9 cellular contexts compared by ENCODE assay signal in genomic region chr2:73290049-73290839, GRCh38. TPM values are rescaled to one million over a fixed set of nuclear protein-coding genes. Genes with fewer than 3 reads are reported as not detected.
DNase-seq lines count a peak whose midpoint lies in the region; ATAC-seq and TF ChIP-seq lines count a peak whose summit lies in the region.
"Had no signal": no experiment of that assay in that cellular context is flagged by ENCODE, and none has a peak within 500 bp of the region (broad histone marks: within the 10 kb centered on the region; RNA-seq: fewer than 3 reads in every experiment).

No MANE protein-coding gene starts in this region.

- no peak for ATAC-seq in CD4-positive, CD25-positive, alpha-beta regulatory T cell (ENCODE audit: low read depth in 2 of 2)
- ATAC-seq in GM19351 (IDR thresholded peaks at IDR 0.05; ENCODE audit: unreplicated experiment) = peak; percentile 28
- no peak for ATAC-seq in activated CD8-positive, alpha-beta T cell treated with anti-CD3 and anti-CD28 coated beads, Interleukin-2, amount 10 ng/mL, durations not matched to agents 7 days and 5 days

- H3K27me3 ChIP-seq in CD4-positive, CD25-positive, alpha-beta regulatory T cell (ENCODE audit: control insufficient read depth, insufficient read depth, low read length) = peaks cover 24% of the 10 kb centered on the region
- peaks cover 35 to 94% (median 58%) of the 10 kb centered on the region in 3 donors for H3K27me3 ChIP-seq in sigmoid colon

- DNase-seq in CD4-positive, CD25-positive, alpha-beta regulatory T cell = peak in 2 of 3 donors; percentile 48 to 71
- peak; percentile 28 for DNase-seq in NCI-H510A (lab: John Stamatoyannopoulos, UW)
- peak; percentile 76 for DNase-seq in activated CD8-positive, alpha-beta T cell treated with anti-CD3 and anti-CD28 coated beads, Interleukin-2, amount 10 ng/mL, durations not matched to agents 7 days and 5 days
- DNase-seq in germinal center (ENCODE audit: low spot score) = peak; percentile 51
- peak; percentile 47 for DNase-seq in stimulated activated CD4-positive, alpha-beta T cell treated with anti-CD3 and anti-CD28 coated beads, Interleukin-4, amount 100 ng/mL, for 1 hour
- DNase-seq in HPDE6-E6E7 (ENCODE audit: extremely low spot score) = no peak
- DNase-seq in sigmoid colon = no peak

- POLR2A ChIA-PET in activated CD8-positive, alpha-beta T cell treated with anti-CD3 and anti-CD28 coated beads, Interleukin-2, amount 10 ng/mL, durations not matched to agents 7 days and 5 days (lab: Charles Lee) = interaction anchor here (0.9 to 1.8 kb wide), 2 partner anchors 22 to 56 kb away, joined by 3 to 5 read pairs; partner anchors contain the start of gene CCT7

- CTCF ChIA-PET in activated CD8-positive, alpha-beta T cell treated with anti-CD3 and anti-CD28 coated beads, Interleukin-2, amount 10 ng/mL, durations not matched to agents 7 days and 5 days (lab: Charles Lee) = interaction anchor here (0.8 to 4.1 kb wide), 27 partner anchors 9 to 223 kb away, joined by 3 to 43 read pairs (median 4); partner anchors contain the start of genes ALMS1, CCT7, PRADC1 and SMYD5

- H3K9me3 Mint-ChIP-seq in CD4-positive, CD25-positive, alpha-beta regulatory T cell = peaks cover 0 to 9% (median 0%) of the 10 kb centered on the region in 7 donors
- H3K9me3 Mint-ChIP-seq in activated CD8-positive, alpha-beta T cell treated with anti-CD3 and anti-CD28 coated beads, Interleukin-2, amount 10 ng/mL, durations not matched to agents 7 days and 5 days (ENCODE audit: insufficient read depth) = no peaks in the 10 kb centered on the region

- TF ChIP-seq CTCF in sigmoid colon (IDR thresholded peaks at IDR 0.05) = no peak

- intact Hi-C loops in sigmoid colon (cut with DNase I) = no loop called here

- no peaks in the 10 kb centered on the region for H3K36me3 ChIP-seq in CD4-positive, CD25-positive, alpha-beta regulatory T cell (ENCODE audit: control insufficient read depth, insufficient read depth, low read length)
- no peaks in the 10 kb centered on the region for H3K36me3 ChIP-seq in sigmoid colon

- H3K9me3 ChIP-seq in CD4-positive, CD25-positive, alpha-beta regulatory T cell (ENCODE audit: control insufficient read depth in 2 of 2, low read length in 2 of 2) = peaks cover 3% of the 10 kb centered on the region in 2 experiments
- H3K9me3 ChIP-seq in sigmoid colon = no peaks in the 10 kb centered on the region

- H3K4me3 Mint-ChIP-seq in CD4-positive, CD25-positive, alpha-beta regulatory T cell = peak overlapping the region in 3 of 4 donors; percentile 29 to 65 (median 64)
- no peak overlapping the region for H3K4me3 Mint-ChIP-seq in activated CD8-positive, alpha-beta T cell treated with anti-CD3 and anti-CD28 coated beads, Interleukin-2, amount 10 ng/mL, durations not matched to agents 7 days and 5 days

- TF ChIP-seq EP300 in sigmoid colon (IDR thresholded peaks at IDR 0.05) = no peak

- no peaks in the 10 kb centered on the region for H3K36me3 Mint-ChIP-seq in CD4-positive, CD25-positive, alpha-beta regulatory T cell
- H3K36me3 Mint-ChIP-seq in activated CD8-positive, alpha-beta T cell treated with anti-CD3 and anti-CD28 coated beads, Interleukin-2, amount 10 ng/mL, durations not matched to agents 7 days and 5 days (ENCODE audit: low read depth) = peaks cover 2% of the 10 kb centered on the region

- H3K4me3 ChIP-seq in CD4-positive, CD25-positive, alpha-beta regulatory T cell (ENCODE audit: low read depth, low read length) = no peak overlapping the region
- no peak overlapping the region for H3K4me3 ChIP-seq in sigmoid colon
- H3K4me3 ChIP-seq: lung had no signal

- TF ChIP-seq POLR2A in sigmoid colon (IDR thresholded peaks at IDR 0.05) = no peak

- no peak overlapping the region for H3K27ac Mint-ChIP-seq in CD4-positive, CD25-positive, alpha-beta regulatory T cell
- H3K27ac Mint-ChIP-seq in activated CD8-positive, alpha-beta T cell treated with anti-CD3 and anti-CD28 coated beads, Interleukin-2, amount 10 ng/mL, durations not matched to agents 7 days and 5 days = no peak overlapping the region

- WGBS in sigmoid colon, 2 donors = 58 to 61% methylated on average over 6 of the region's 6 CpGs

- H3K4me1 ChIP-seq in CD4-positive, CD25-positive, alpha-beta regulatory T cell (ENCODE audit: control insufficient read depth, insufficient read depth, low read length, poor library complexity, severe bottlenecking) = peaks cover 35% of the 10 kb centered on the region
- H3K4me1 ChIP-seq in sigmoid colon = peaks cover 0 to 30% (median 20%) of the 10 kb centered on the region in 4 donors

- peaks cover 55% of the 10 kb centered on the region for H3K27me3 Mint-ChIP-seq in CD4-positive, CD25-positive, alpha-beta regulatory T cell
- H3K27me3 Mint-ChIP-seq in activated CD8-positive, alpha-beta T cell treated with anti-CD3 and anti-CD28 coated beads, Interleukin-2, amount 10 ng/mL, durations not matched to agents 7 days and 5 days (ENCODE audit: low read depth) = peaks cover 54% of the 10 kb centered on the region

- H3K4me1 Mint-ChIP-seq in CD4-positive, CD25-positive, alpha-beta regulatory T cell = peaks cover 0 to 28% (median 12%) of the 10 kb centered on the region in 4 donors
- peaks cover 29% of the 10 kb centered on the region for H3K4me1 Mint-ChIP-seq in activated CD8-positive, alpha-beta T cell treated with anti-CD3 and anti-CD28 coated beads, Interleukin-2, amount 10 ng/mL, durations not matched to agents 7 days and 5 days (ENCODE audit: low read depth)

- H3K27ac ChIP-seq in CD4-positive, CD25-positive, alpha-beta regulatory T cell (ENCODE audit: insufficient read depth, low read length, poor library complexity, severe bottlenecking) = no peak overlapping the region
- no peak overlapping the region for H3K27ac ChIP-seq in sigmoid colon

RNA-seq across cellular contexts. Expression of gene EGR4, which starts 3.1 kb away (rescaled TPM):
- 0.69 TPM for total RNA-seq in CD4-positive, CD25-positive, alpha-beta regulatory T cell
- polyA plus RNA-seq in CD4-positive, CD25-positive, alpha-beta regulatory T cell = not detected
- not detected for total RNA-seq in activated CD8-positive, alpha-beta T cell treated with anti-CD3 and anti-CD28 coated beads, Interleukin-2, amount 10 ng/mL, durations not matched to agents 7 days and 5 days
- under 1 TPM in 1 of 4 donors, not detected in 3; 0.14 TPM for total RNA-seq in sigmoid colon
- polyA plus RNA-seq in sigmoid colon = under 1 TPM in 1 of 3 donors, not detected in 2; 0.07 TPM
- total RNA-seq: lung had no signal

RNA-seq across cellular contexts. Expression of gene FBXO41, which starts 6.0 kb away (rescaled TPM):
- total RNA-seq in CD4-positive, CD25-positive, alpha-beta regulatory T cell = 17.4 TPM
- polyA plus RNA-seq in CD4-positive, CD25-positive, alpha-beta regulatory T cell = 1 to 10 TPM in 2 of 4 donors, under 1 TPM in 2; 0.51 to 1.1 (median 0.95) TPM
- 10 to 100 TPM; 32.0 to 32.3 TPM for total RNA-seq in activated CD8-positive, alpha-beta T cell treated with anti-CD3 and anti-CD28 coated beads, Interleukin-2, amount 10 ng/mL, durations not matched to agents 7 days and 5 days
- 1 to 10 TPM in 3 of 4 donors, under 1 TPM in 1; 0.55 to 2.9 (median 2.3) TPM for total RNA-seq in sigmoid colon
- 1 to 10 TPM in 1 of 3 donors, under 1 TPM in 2; under 0.01 to 4.4 (median 0.46) TPM for polyA plus RNA-seq in sigmoid colon

RNA-seq across cellular contexts. Expression of gene CCT7, which starts 56.1 kb away (rescaled TPM):
- 114 TPM for total RNA-seq in CD4-positive, CD25-positive, alpha-beta regulatory T cell
- 100 to 1,000 TPM; 239 to 287 (median 275) TPM for polyA plus RNA-seq in CD4-positive, CD25-positive, alpha-beta regulatory T cell
- total RNA-seq in activated CD8-positive, alpha-beta T cell treated with anti-CD3 and anti-CD28 coated beads, Interleukin-2, amount 10 ng/mL, durations not matched to agents 7 days and 5 days = 100 to 1,000 TPM; 347 to 362 TPM
- 100 to 1,000 TPM; 173 to 197 (median 188) TPM for total RNA-seq in sigmoid colon
- 100 to 1,000 TPM; 121 to 173 (median 148) TPM for polyA plus RNA-seq in sigmoid colon

RNA-seq across cellular contexts. Expression of gene PRADC1, which starts 57.2 kb away (rescaled TPM):
- 7.0 TPM for total RNA-seq in CD4-positive, CD25-positive, alpha-beta regulatory T cell
- polyA plus RNA-seq in CD4-positive, CD25-positive, alpha-beta regulatory T cell = 10 to 100 TPM; 29.0 to 35.3 (median 32.7) TPM
- 10 to 100 TPM; 19.0 to 19.1 TPM for total RNA-seq in activated CD8-positive, alpha-beta T cell treated with anti-CD3 and anti-CD28 coated beads, Interleukin-2, amount 10 ng/mL, durations not matched to agents 7 days and 5 days
- total RNA-seq in sigmoid colon = 10 to 100 TPM; 27.7 to 68.1 (median 38.6) TPM
- polyA plus RNA-seq in sigmoid colon = 10 to 100 TPM; 30.3 to 57.1 (median 55.9) TPM

Comparison
In these comparisons a context has a peak if more than half of its experiments do, and no peak if none do; other contexts are left out.
1. DNase-seq: peak in CD4-positive, CD25-positive, alpha-beta regulatory T cell (2 of 3), NCI-H510A (single experiment), activated CD8-positive, alpha-beta T cell treated with anti-CD3 and anti-CD28 coated beads, Interleukin-2, amount 10 ng/mL, durations not matched to agents 7 days and 5 days (single experiment), germinal center (single experiment) and stimulated activated CD4-positive, alpha-beta T cell treated with anti-CD3 and anti-CD28 coated beads, Interleukin-4, amount 100 ng/mL, for 1 hour (single experiment); none in HPDE6-E6E7 (single experiment) and sigmoid colon (single experiment).